In genomic region chr10:101120520-101120883, GRCh38 we compare ENCODE assay signal across 1 cellular context.
TF ChIP-seq lines count a peak whose summit lies in the region.

No MANE protein-coding gene starts in this region.

TF ChIP-seq in GM23338, 12 proteins besides CTCF, POLR2A, EP300 and RAD21 (continued from another document):
- TF ChIP-seq NANOG (IDR thresholded peaks at IDR 0.05; ENCODE audit: borderline replicate concordance) (no peak), ZNF462 (CRISPR knock-in tag; IDR thresholded peaks at IDR 0.05) (no peak), POLR2AphosphoS5 (IDR thresholded peaks at IDR 0.05; ENCODE audit: low read depth) (no peak)
